Comparison of ENCODE assay signal across 11 cellular contexts in genomic region chr2:224927011-224927410, GRCh38.
DNase-seq lines count a peak whose midpoint lies in the region; ATAC-seq and TF ChIP-seq lines count a peak whose summit lies in the region.
"Had no signal": no experiment of that assay in that cellular context is flagged by ENCODE, and none has a peak within 500 bp of the region (broad histone marks: within the 10 kb centered on the region; RNA-seq: fewer than 3 reads in every experiment).

No MANE protein-coding gene starts in this region.

- H3K27ac ChIP-seq in thoracic aorta, result peak overlapping the region; percentile 94 to 96

- H3K9me3 ChIP-seq in thoracic aorta, result no peaks in the 10 kb centered on the region

- H3K36me3 ChIP-seq in thoracic aorta, result no peaks in the 10 kb centered on the region

- peaks cover 64 to 83% of the 10 kb centered on the region in 2 donors for H3K4me1 ChIP-seq in thoracic aorta (ENCODE audit: control insufficient read depth in 1 of 2, low read depth in 2 of 2)

- ATAC-seq in activated T-cell treated with anti-CD3 and anti-CD28 coated beads, Interleukin-2, amount 50 U/mL, for 4 hours, result no peak
- ATAC-seq in activated CD8-positive, alpha-beta T cell treated with anti-CD3 and anti-CD28 coated beads for 36 hours, result no peak
- ATAC-seq in thoracic aorta (ENCODE audit: insufficient number of reproducible peaks, low FRiP score, low read depth) (no peak), HG02938 (IDR thresholded peaks at IDR 0.05; ENCODE audit: unreplicated experiment) (no peak)

- H3K27ac Mint-ChIP-seq in activated CD8-positive, alpha-beta T cell treated with anti-CD3 and anti-CD28 coated beads for 36 hours, result peak overlapping the region; percentile 94
- H3K27ac Mint-ChIP-seq in immature natural killer cell, result peak overlapping the region; percentile 85 to 98 (median 90)

- CTCF ChIA-PET in activated CD8-positive, alpha-beta T cell treated with anti-CD3 and anti-CD28 coated beads for 36 hours (lab: Charles Lee), result interaction anchor here (0.7 to 4.6 kb wide), 11 partner anchors 10 to 116 kb away, joined by 3 to 27 read pairs (median 8); partner anchors contain the start of gene DOCK10

- POLR2A ChIA-PET in activated CD8-positive, alpha-beta T cell treated with anti-CD3 and anti-CD28 coated beads for 36 hours (lab: Charles Lee), result interaction anchor here (0.8 to 5.9 kb wide), 17 partner anchors 11 to 115 kb away, joined by 3 to 154 read pairs (median 5); partner anchors contain the start of gene DOCK10

- TF ChIP-seq CTCF in activated CD8-positive, alpha-beta T cell treated with anti-CD3 and anti-CD28 coated beads for 36 hours (IDR thresholded peaks at IDR 0.05), result no peak
- TF ChIP-seq CTCF in thoracic aorta (IDR thresholded peaks at IDR 0.05), result no peak

- intact Hi-C loops in activated CD8-positive, alpha-beta T cell treated with anti-CD3 and anti-CD28 coated beads for 36 hours (cut with micrococcal nuclease), result loop anchor here (5.0 kb wide), 2 partner anchors 35 to 985 kb away; no protein-coding TSS in a partner anchor

- peaks cover 98% of the 10 kb centered on the region for H3K4me1 Mint-ChIP-seq in activated T-cell treated with anti-CD3 and anti-CD28 coated beads, Interleukin-2, amount 50 U/mL, for 4 hours (ENCODE audit: low read depth)
- peaks cover 95% of the 10 kb centered on the region for H3K4me1 Mint-ChIP-seq in activated CD8-positive, alpha-beta T cell treated with anti-CD3 and anti-CD28 coated beads for 36 hours (ENCODE audit: low read depth)
- H3K4me1 Mint-ChIP-seq in immature natural killer cell, result peaks cover 99 to 100% of the 10 kb centered on the region in 2 donors

- H3K36me3 Mint-ChIP-seq in activated T-cell treated with anti-CD3 and anti-CD28 coated beads, Interleukin-2, amount 50 U/mL, for 4 hours (ENCODE audit: insufficient read depth), result peaks cover 60% of the 10 kb centered on the region
- H3K36me3 Mint-ChIP-seq in activated CD8-positive, alpha-beta T cell treated with anti-CD3 and anti-CD28 coated beads for 36 hours (ENCODE audit: low read depth), result peaks cover 86% of the 10 kb centered on the region
- peaks cover 19 to 39% (median 22%) of the 10 kb centered on the region in 3 donors for H3K36me3 Mint-ChIP-seq in immature natural killer cell

- no peak for DNase-seq in activated T-cell treated with anti-CD3 and anti-CD28 coated beads, Interleukin-2, amount 50 U/mL, for 4 hours
- no peak for DNase-seq in activated T-cell treated with anti-CD3 and anti-CD28 coated beads, Interleukin-2, amount 50 U/mL, for 48 hours
- no peak for DNase-seq in activated CD8-positive, alpha-beta T cell treated with anti-CD3 and anti-CD28 coated beads for 36 hours
- DNase-seq in immature natural killer cell (no peak), thoracic aorta (ENCODE audit: low spot score) (no peak), GOT3 (lab: John Stamatoyannopoulos, UW) (no peak), NCI-H345 (lab: John Stamatoyannopoulos, UW) (no peak)
- DNase-seq: activated gamma-delta T cell treated with Interleukin-2 at 50 U/mL for 16 hours, Karpas-422, NCI-H510A treated with DMSO at 0.1 percent for 48 hours had no signal

- no peaks in the 10 kb centered on the region for H3K27me3 Mint-ChIP-seq in activated T-cell treated with anti-CD3 and anti-CD28 coated beads, Interleukin-2, amount 50 U/mL, for 4 hours (ENCODE audit: low read depth)
- H3K27me3 Mint-ChIP-seq in activated CD8-positive, alpha-beta T cell treated with anti-CD3 and anti-CD28 coated beads for 36 hours, result no peaks in the 10 kb centered on the region
- peaks cover 3 to 6% (median 4%) of the 10 kb centered on the region in 3 donors for H3K27me3 Mint-ChIP-seq in immature natural killer cell (ENCODE audit: low read depth in 3 of 3)

- H3K27me3 ChIP-seq in thoracic aorta (replicated peaks; ENCODE audit: insufficient read depth), result no peaks in the 10 kb centered on the region

- H3K9me3 Mint-ChIP-seq in activated T-cell treated with anti-CD3 and anti-CD28 coated beads, Interleukin-2, amount 50 U/mL, for 4 hours, result no peaks in the 10 kb centered on the region
- no peaks in the 10 kb centered on the region for H3K9me3 Mint-ChIP-seq in activated CD8-positive, alpha-beta T cell treated with anti-CD3 and anti-CD28 coated beads for 36 hours
- no peaks in the 10 kb centered on the region for H3K9me3 Mint-ChIP-seq in immature natural killer cell

- peak overlapping the region; percentile 73 for H3K4me3 Mint-ChIP-seq in activated T-cell treated with anti-CD3 and anti-CD28 coated beads, Interleukin-2, amount 50 U/mL, for 4 hours
- peak overlapping the region; percentile 42 for H3K4me3 Mint-ChIP-seq in activated CD8-positive, alpha-beta T cell treated with anti-CD3 and anti-CD28 coated beads for 36 hours
- H3K4me3 Mint-ChIP-seq in immature natural killer cell, result peak overlapping the region; percentile 18 to 75 (median 51)

- no peak overlapping the region for H3K4me3 ChIP-seq in thoracic aorta
